16 cellular contexts compared by ENCODE assay signal in the genomic region with DNA sequence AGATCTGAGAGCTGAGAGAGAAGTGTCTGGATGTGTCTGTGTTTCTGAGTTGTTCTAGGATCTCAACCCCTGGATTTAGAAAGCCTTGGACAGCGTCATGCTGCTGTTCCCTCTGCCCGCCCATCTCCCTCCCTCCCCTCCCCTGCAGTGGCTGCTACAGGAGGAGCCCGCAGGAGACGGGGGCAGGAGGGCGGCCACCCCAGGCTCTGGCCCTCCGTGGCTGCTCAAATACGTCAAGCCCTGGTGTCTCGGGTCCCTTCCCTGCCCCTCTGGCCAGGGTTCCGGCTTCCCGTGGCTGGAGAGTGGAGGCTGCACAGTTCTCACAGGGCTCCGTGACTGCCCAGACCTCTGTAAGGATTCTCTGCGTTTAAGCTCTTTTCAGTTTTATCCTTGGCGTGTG.
"Had no signal": no experiment of that assay in that cellular context is flagged by ENCODE, and none has a peak within 500 bp of the region (broad histone marks: within the 10 kb centered on the region; RNA-seq: fewer than 3 reads in every experiment).

No MANE protein-coding gene starts in this region.

- H3K4me3 ChIP-seq: breast epithelium, dorsolateral prefrontal cortex, lower lobe of right lung, suprapubic skin, upper lobe of left lung had no signal

- H3K9me3 Mint-ChIP-seq: activated naive CD8-positive, alpha-beta T cell treated with anti-CD3 and anti-CD28 coated beads, Interleukin-2, amount 10 ng/mL, durations not matched to agents 7 days and 5 days; T-cell had no signal

- H3K27me3 ChIP-seq: breast epithelium had no signal

- H3K4me1 Mint-ChIP-seq: naive B cell had no signal

- H3K36me3 Mint-ChIP-seq: activated naive CD8-positive, alpha-beta T cell treated with anti-CD3 and anti-CD28 coated beads, Interleukin-2, amount 10 ng/mL, durations not matched to agents 7 days and 5 days; naive B cell; T-cell; WTC11 had no signal

- H3K36me3 ChIP-seq: breast epithelium, lower lobe of right lung, neutrophil, suprapubic skin, upper lobe of left lung had no signal

- H3K4me1 ChIP-seq: breast epithelium, suprapubic skin, upper lobe of left lung had no signal

- H3K4me3 Mint-ChIP-seq: activated naive CD8-positive, alpha-beta T cell treated with anti-CD3 and anti-CD28 coated beads, Interleukin-2, amount 10 ng/mL, durations not matched to agents 7 days and 5 days; T-cell; WTC11 had no signal

- H3K9me3 ChIP-seq: breast epithelium, lower lobe of right lung, neutrophil, suprapubic skin, upper lobe of left lung had no signal

- H3K27ac Mint-ChIP-seq: activated naive CD8-positive, alpha-beta T cell treated with anti-CD3 and anti-CD28 coated beads, Interleukin-2, amount 10 ng/mL, durations not matched to agents 7 days and 5 days; naive B cell; progenitor cell of endocrine pancreas; T-cell; WTC11 had no signal

- H3K27ac ChIP-seq: breast epithelium, dorsolateral prefrontal cortex, lower lobe of right lung, neutrophil, suprapubic skin, upper lobe of left lung had no signal

- DNase-seq: activated CD4-positive, alpha-beta T cell treated with anti-CD3 and anti-CD28 coated beads, Interleukin-2, amount 50 U/mL, for 4 hours; activated naive CD8-positive, alpha-beta T cell treated with anti-CD3 and anti-CD28 coated beads, Interleukin-2, amount 10 ng/mL, durations not matched to agents 7 days and 5 days; anterior cingulate cortex; dorsolateral prefrontal cortex; lower lobe of right lung; midbrain; naive B cell; stimulated activated CD4-positive, alpha-beta T cell treated with anti-CD3 and anti-CD28 coated beads, Interleukin-12 subunit alpha, Interleukin-12 subunit beta, amount 100 ng/mL, for 4 hours; stimulated activated naive CD4-positive, alpha-beta T cell; T-cell had no signal

- ATAC-seq: T-cell, WTC11 had no signal

- H3K27me3 Mint-ChIP-seq: activated naive CD8-positive, alpha-beta T cell treated with anti-CD3 and anti-CD28 coated beads, Interleukin-2, amount 10 ng/mL, durations not matched to agents 7 days and 5 days had no signal
